16 cellular contexts compared by ENCODE assay signal in the genomic region with DNA sequence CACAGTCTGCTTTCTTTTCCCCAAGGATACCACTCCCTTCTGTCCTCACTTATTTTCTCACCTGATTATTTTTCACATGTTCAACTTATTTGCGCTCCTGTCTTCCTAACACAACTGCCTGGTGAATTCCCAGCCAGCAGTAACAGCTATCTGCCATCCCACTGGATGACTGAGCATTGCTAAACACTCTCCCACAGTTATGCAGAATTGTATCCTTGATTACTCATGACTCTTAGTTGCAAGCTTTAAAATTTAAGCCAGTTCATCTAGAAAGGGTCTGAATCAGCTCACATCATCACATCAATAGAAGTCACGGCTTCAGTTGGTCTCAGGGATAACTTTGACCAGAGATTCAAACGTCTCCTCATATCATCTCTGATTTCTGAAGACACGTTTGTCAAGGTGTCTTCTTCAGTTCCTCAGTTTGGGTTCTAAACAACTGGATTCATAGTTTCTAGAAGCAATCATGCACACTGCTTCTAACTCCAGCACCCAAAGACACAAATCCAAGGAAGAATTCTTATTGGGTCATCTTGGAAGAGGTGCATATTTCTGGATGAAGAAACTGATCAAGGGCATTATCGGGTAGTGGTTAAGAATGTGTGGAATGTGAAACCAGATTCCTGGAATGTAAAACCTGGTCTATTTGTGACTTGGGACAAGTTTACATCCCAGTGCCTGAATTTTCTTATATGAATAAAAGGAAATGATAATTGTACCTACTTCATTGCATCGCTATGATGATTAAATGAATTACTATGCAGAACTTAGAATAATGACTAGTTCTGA. TPM values are rescaled to one million over a fixed set of nuclear protein-coding genes. Genes with fewer than 3 reads are reported as not detected.
DNase-seq lines count a peak whose midpoint lies in the region; ATAC-seq and TF ChIP-seq lines count a peak whose summit lies in the region.
"Had no signal": no experiment of that assay in that cellular context is flagged by ENCODE, and none has a peak within 500 bp of the region (broad histone marks: within the 10 kb centered on the region; RNA-seq: fewer than 3 reads in every experiment).

No MANE protein-coding gene starts in this region.

- no peak for TF ChIP-seq CTCF in epithelial cell of esophagus (IDR thresholded peaks at IDR 0.05; ENCODE audit: insufficient read depth, low read depth, low read length, missing control alignments)

- no peak overlapping the region for H3K23ac ChIP-seq in mesendoderm (ENCODE audit: low read length)

- no peaks in the 10 kb centered on the region for H3K79me1 ChIP-seq in mesendoderm (ENCODE audit: low read length)

- ATAC-seq in GM18511 (IDR thresholded peaks at IDR 0.05; ENCODE audit: unreplicated experiment) (no peak), esophagus mucosa (no peak), left ventricle myocardium superior (no peak)
- ATAC-seq: left cardiac atrium had no signal

- H4K5ac ChIP-seq in mesendoderm (ENCODE audit: low read length), result no peak overlapping the region

- H2AK5ac ChIP-seq in mesendoderm (ENCODE audit: low read length), result no peak overlapping the region

- no peak overlapping the region for H2BK120ac ChIP-seq in mesendoderm (ENCODE audit: low read depth, low read length)

- H3K4ac ChIP-seq in mesendoderm (ENCODE audit: low read depth, low read length), result no peak overlapping the region

- intact Hi-C loops in left ventricle myocardium superior (cut with micrococcal nuclease), result no loop called here

- no peak overlapping the region for H3K27ac ChIP-seq in mesendoderm (ENCODE audit: low read depth, low read length)

- no peaks in the 10 kb centered on the region for H3K27me3 ChIP-seq in mesendoderm (ENCODE audit: insufficient read depth, low read length, poor library complexity)

- H2BK15ac ChIP-seq in mesendoderm (replicated peaks; ENCODE audit: low read depth), result no peak overlapping the region

- H3K79me2 ChIP-seq in mesendoderm (ENCODE audit: control insufficient read depth, insufficient read depth, low read length), result no peaks in the 10 kb centered on the region

- peaks cover 7% of the 10 kb centered on the region for H3K4me1 ChIP-seq in mesendoderm (ENCODE audit: control insufficient read depth, low read depth, low read length)

- H3K36me3 ChIP-seq in mesendoderm (ENCODE audit: control insufficient read depth, insufficient read depth, low read length), result no peaks in the 10 kb centered on the region

- H2BK5ac ChIP-seq in mesendoderm (ENCODE audit: low read length), result no peak overlapping the region

- WGBS in mesendoderm (ENCODE audit: extremely low coverage, insufficient coverage, low lambda C conversion rate), result no CpG with 5 or more reads among the region's 6 CpGs

- no peak overlapping the region for H3K9ac ChIP-seq in mesendoderm (ENCODE audit: low read length)

- no peak overlapping the region for H3K18ac ChIP-seq in mesendoderm (ENCODE audit: low read length)

- no peak overlapping the region for H4K8ac ChIP-seq in mesendoderm (ENCODE audit: low read depth, low read length)

- no peak overlapping the region for H3K56ac ChIP-seq in mesendoderm (ENCODE audit: low read length)

- DNase-seq in D341Med (ENCODE audit: low spot score) (peak; percentile 34), M059J (ENCODE audit: low read depth) (peak; percentile 14), epithelial cell of esophagus (ENCODE audit: low read depth) (peak; percentile 67), mesendoderm (peak; percentile 61), left ventricle myocardium superior (no peak)
- DNase-seq: activated CD4-positive, alpha-beta T cell treated with anti-CD3 and anti-CD28 coated beads, Interleukin-2, amount 50 U/mL, for 48 hours; CD8-positive, alpha-beta memory T cell; DND-41; endodermal cell; hippocampal formation; left cardiac atrium; NCI-H1417; NCI-H748 treated with DMSO at 0.1 percent for 48 hours; OCI-M1 had no signal

- H3K4me2 ChIP-seq in mesendoderm (ENCODE audit: low read length), result no peak overlapping the region

- no peak overlapping the region for H3K4me3 ChIP-seq in epithelial cell of esophagus (ENCODE audit: low read length)
- H3K4me3 ChIP-seq in mesendoderm (ENCODE audit: low read length), result no peak overlapping the region

RNA-seq across cellular contexts. Expression of a gene that starts 13.9 kb away (rescaled TPM):
- not detected in 2 replicates for total RNA-seq in M059J (2014; rRNA removed; shearing (Covaris generic))
- polyA plus RNA-seq in mesendoderm (2013, experiment 1 of 2), result 0.27 TPM
- polyA plus RNA-seq in mesendoderm (2013, experiment 2 of 2), result 0.31 TPM
- total RNA-seq in esophagus mucosa, result 0.24 TPM
- 3.5 TPM for total RNA-seq in left ventricle myocardium superior
- total RNA-seq: CD8-positive, alpha-beta memory T cell had no signal
- polyA plus RNA-seq: CD8-positive, alpha-beta memory T cell had no signal
